In genomic region chr16:75043175-75043937, GRCh38 we compare ENCODE assay signal across 9 cellular contexts.
DNase-seq lines count a peak whose midpoint lies in the region; ATAC-seq and TF ChIP-seq lines count a peak whose summit lies in the region.
"Had no signal": no experiment of that assay in that cellular context is flagged by ENCODE, and none has a peak within 500 bp of the region (broad histone marks: within the 10 kb centered on the region; RNA-seq: fewer than 3 reads in every experiment).

No MANE protein-coding gene starts in this region.

- H3K27ac ChIP-seq in WERI-Rb-1 (peak overlapping the region; percentile 1; the same call in 1 of the 2 replicates), rectal smooth muscle tissue (ENCODE audit: low read depth, low read length) (peak overlapping the region; percentile 35)

- peak; percentile 70 for ATAC-seq in GM18909 (IDR thresholded peaks at IDR 0.05; ENCODE audit: poor library complexity, unreplicated experiment)
- peak; percentile 73 for ATAC-seq in HG02870 (IDR thresholded peaks at IDR 0.05; ENCODE audit: unreplicated experiment)
- ATAC-seq in HG03521 (IDR thresholded peaks at IDR 0.05; ENCODE audit: unreplicated experiment) = no peak
- no peak for ATAC-seq in GM19397 (IDR thresholded peaks at IDR 0.05; ENCODE audit: unreplicated experiment)

- H3K4me3 ChIP-seq in WERI-Rb-1 (ENCODE audit: low read depth, low read length) (no peak overlapping the region), rectal smooth muscle tissue (ENCODE audit: low read length) (no peak overlapping the region)
- H3K4me3 ChIP-seq: ovary had no signal

- DNase-seq in WERI-Rb-1 = peak; percentile 18
- DNase-seq in epidermal melanocyte (ENCODE audit: insufficient read length, low spot score) = no peak
- DNase-seq in kidney tubule cell (ENCODE audit: low spot score) = no peak

- no peaks in the 10 kb centered on the region for H3K27me3 ChIP-seq in WERI-Rb-1 (ENCODE audit: insufficient read depth, low read depth, severe bottlenecking)
- H3K27me3 ChIP-seq in rectal smooth muscle tissue (ENCODE audit: control insufficient read depth, insufficient read depth, low read length) = no peaks in the 10 kb centered on the region
- H3K27me3 ChIP-seq: ovary had no signal

- no peak overlapping the region for H3K9ac ChIP-seq in rectal smooth muscle tissue (ENCODE audit: low read length)

- H3K36me3 ChIP-seq in WERI-Rb-1 (no peaks in the 10 kb centered on the region; the same call in none of the 2 replicates), rectal smooth muscle tissue (ENCODE audit: control insufficient read depth, insufficient read depth, low read length) (no peaks in the 10 kb centered on the region)
- H3K36me3 ChIP-seq: ovary had no signal

- H3K9me3 ChIP-seq in WERI-Rb-1 (ENCODE audit: severe bottlenecking) = no peaks in the 10 kb centered on the region
- H3K9me3 ChIP-seq: ovary had no signal

- TF ChIP-seq CTCF in WERI-Rb-1 (IDR thresholded peaks at IDR 0.05; ENCODE audit: low read depth, low read length) = no peak

- peaks cover 23% of the 10 kb centered on the region for H3K4me1 ChIP-seq in rectal smooth muscle tissue (ENCODE audit: control insufficient read depth, insufficient read depth, low read length)

Comparison
In these comparisons a context has a peak if more than half of its experiments do, and no peak if none do; other contexts are left out.
1. ATAC-seq: peak in GM18909 (single experiment) and HG02870 (single experiment); none in HG03521 (single experiment) and GM19397 (single experiment).